In the genomic region with DNA sequence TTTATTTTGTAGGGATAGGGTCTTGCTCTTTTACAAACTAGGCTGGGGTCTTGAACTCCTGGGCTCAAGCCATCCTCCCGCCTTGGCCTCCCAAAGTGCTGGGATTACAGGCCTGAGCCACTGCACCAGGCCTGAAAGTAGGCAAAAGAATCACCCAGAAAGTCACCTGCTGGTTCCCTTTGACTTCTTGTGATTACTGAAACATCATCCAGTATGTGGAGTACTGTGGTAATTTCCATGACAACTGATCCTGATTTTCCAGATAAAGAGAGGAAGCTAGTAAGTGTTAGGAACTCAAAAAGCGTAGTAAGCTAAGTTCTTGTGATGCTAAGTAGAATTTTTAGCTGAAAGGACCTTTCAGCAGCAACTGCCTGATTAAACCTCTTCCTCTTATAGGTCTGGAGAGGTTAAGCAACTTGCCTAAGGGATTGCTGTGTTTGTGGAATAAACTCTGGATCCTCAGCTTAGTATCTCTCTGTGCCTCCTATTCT, we compare ENCODE assay signal across 10 cellular contexts. TPM values are rescaled to one million over a fixed set of nuclear protein-coding genes. Genes with fewer than 3 reads are reported as not detected.
A peak's percentile ranks its signal among the peaks of the same experiment; 100 is the strongest.
DNase-seq lines count a peak whose midpoint lies in the region; ATAC-seq and TF ChIP-seq lines count a peak whose summit lies in the region.
"Had no signal": no experiment of that assay in that cellular context is flagged by ENCODE, and none has a peak within 500 bp of the region (broad histone marks: within the 10 kb centered on the region; RNA-seq: fewer than 3 reads in every experiment).

No MANE protein-coding gene starts in this region.

- CTCF ChIA-PET in activated CD8-positive, alpha-beta T cell treated with anti-CD3 and anti-CD28 coated beads, Interleukin-2, amount 10 ng/mL, durations not matched to agents 7 days and 5 days (lab: Charles Lee) = interaction anchor here (0.8 to 3.5 kb wide), 4 partner anchors 12 to 147 kb away, joined by 3 to 13 read pairs (median 4); partner anchors contain the start of gene RALY

- peak overlapping the region; percentile 60 to 82 (median 74) for H3K4me2 ChIP-seq in BLaER1 treated with 17β-estradiol and CSF1 and Interleukin-3, amounts not matched to agents 10 nM and 100 nM

- H3K4me3 ChIP-seq in BLaER1 treated with 17β-estradiol and CSF1 and Interleukin-3, amounts not matched to agents 10 nM and 100 nM = no peak overlapping the region
- no peak overlapping the region for H3K4me3 ChIP-seq in mucosa of descending colon

- in situ Hi-C loops in GM13976 (cut with MboI; ENCODE audit: low sequenced_read_pairs, unreplicated experiment) = no loop called here

- intact Hi-C loops in mucosa of descending colon (cut with DNase I, micrococcal nuclease) = no loop called here

- DNase-seq in ELF-1 (ENCODE audit: low read depth, low spot score) (peak; percentile 52), immature natural killer cell (no peak), mucosa of descending colon (no peak), KG1 (lab: John Stamatoyannopoulos, UW) (no peak), GM13976 (ENCODE audit: low spot score) (no peak)
- no peak for DNase-seq in activated CD8-positive, alpha-beta T cell treated with anti-CD3 and anti-CD28 coated beads, Interleukin-2, amount 10 ng/mL, durations not matched to agents 7 days and 5 days
- no peak for DNase-seq in activated effector memory CD4-positive, alpha-beta T cell treated with Interleukin-2 at 50 U/mL for 16 hours
- DNase-seq: NCI-H1048, NCI-H2227 treated with DMSO at 0.1 percent for 48 hours had no signal

- H3K36me3 ChIP-seq in BLaER1 treated with 17β-estradiol and CSF1 and Interleukin-3, amounts not matched to agents 10 nM and 100 nM = peaks cover 6 to 49% (median 27%) of the 10 kb centered on the region in 11 experiments; a peak in 20 of 22 replicates
- H3K36me3 ChIP-seq in mucosa of descending colon (ENCODE audit: low read depth) = no peaks in the 10 kb centered on the region

- H3K27ac ChIP-seq in BLaER1 treated with 17β-estradiol and CSF1 and Interleukin-3, amounts not matched to agents 10 nM and 100 nM = peak overlapping the region in 3 of 11 experiments; percentile 19 to 46 (median 34); a peak in 4 of 22 replicates

- no peak for ATAC-seq in activated CD8-positive, alpha-beta T cell treated with anti-CD3 and anti-CD28 coated beads, Interleukin-2, amount 10 ng/mL, durations not matched to agents 7 days and 5 days
- ATAC-seq in mucosa of descending colon = no peak

- H3K4me1 Mint-ChIP-seq in activated CD8-positive, alpha-beta T cell treated with anti-CD3 and anti-CD28 coated beads, Interleukin-2, amount 10 ng/mL, durations not matched to agents 7 days and 5 days (ENCODE audit: low read depth) = peaks cover 57% of the 10 kb centered on the region
- H3K4me1 Mint-ChIP-seq in immature natural killer cell = peaks cover 87 to 94% of the 10 kb centered on the region in 2 donors

- no peak overlapping the region for H3K4me3 Mint-ChIP-seq in activated CD8-positive, alpha-beta T cell treated with anti-CD3 and anti-CD28 coated beads, Interleukin-2, amount 10 ng/mL, durations not matched to agents 7 days and 5 days
- H3K4me3 Mint-ChIP-seq in immature natural killer cell = peak overlapping the region; percentile 28 to 81 (median 59)

- POLR2A ChIA-PET in activated CD8-positive, alpha-beta T cell treated with anti-CD3 and anti-CD28 coated beads, Interleukin-2, amount 10 ng/mL, durations not matched to agents 7 days and 5 days (lab: Charles Lee) = interaction anchor here (0.6 to 1.3 kb wide), 2 partner anchors 17 to 747 kb away, joined by 4 to 7 read pairs; partner anchors contain the start of gene RALY

- TF ChIP-seq CTCF in mucosa of descending colon (IDR thresholded peaks at IDR 0.05) = no peak
- no peak for TF ChIP-seq CTCF in GM13976 (IDR thresholded peaks at IDR 0.05; ENCODE audit: borderline replicate concordance, control extremely low read depth, extremely low read depth, insufficient read depth, missing control alignments)

- peaks cover 37 to 64% (median 48%) of the 10 kb centered on the region in 10 experiments for H3K4me1 ChIP-seq in BLaER1 treated with 17β-estradiol and CSF1 and Interleukin-3, amounts not matched to agents 10 nM and 100 nM
- peaks cover 44% of the 10 kb centered on the region for H3K4me1 ChIP-seq in mucosa of descending colon (ENCODE audit: low read depth)

- peaks cover 95 to 100% (median 100%) of the 10 kb centered on the region in 11 experiments for H4K20me1 ChIP-seq in BLaER1 treated with 17β-estradiol and CSF1 and Interleukin-3, amounts not matched to agents 10 nM and 100 nM

- peak overlapping the region; percentile 75 for H3K27ac Mint-ChIP-seq in activated CD8-positive, alpha-beta T cell treated with anti-CD3 and anti-CD28 coated beads, Interleukin-2, amount 10 ng/mL, durations not matched to agents 7 days and 5 days
- H3K27ac Mint-ChIP-seq in immature natural killer cell = peak overlapping the region; percentile 79 to 98 (median 89)

- peaks cover 0 to 12% (median 6%) of the 10 kb centered on the region in 11 experiments; a peak in 6 of 22 replicates for H3K9me3 ChIP-seq in BLaER1 treated with 17β-estradiol and CSF1 and Interleukin-3, amounts not matched to agents 10 nM and 100 nM (replicated peaks in 1 of 11)
- H3K9me3 ChIP-seq in mucosa of descending colon = no peaks in the 10 kb centered on the region

- peaks cover 24% of the 10 kb centered on the region for H3K36me3 Mint-ChIP-seq in activated CD8-positive, alpha-beta T cell treated with anti-CD3 and anti-CD28 coated beads, Interleukin-2, amount 10 ng/mL, durations not matched to agents 7 days and 5 days (ENCODE audit: low read depth)
- no peaks in the 10 kb centered on the region for H3K36me3 Mint-ChIP-seq in immature natural killer cell

- no peaks in the 10 kb centered on the region for H3K27me3 Mint-ChIP-seq in activated CD8-positive, alpha-beta T cell treated with anti-CD3 and anti-CD28 coated beads, Interleukin-2, amount 10 ng/mL, durations not matched to agents 7 days and 5 days (ENCODE audit: low read depth)
- peaks cover 0 to 3% (median 0%) of the 10 kb centered on the region in 3 donors for H3K27me3 Mint-ChIP-seq in immature natural killer cell (ENCODE audit: low read depth in 3 of 3)

- no peaks in the 10 kb centered on the region for H3K27me3 ChIP-seq in BLaER1 treated with 17β-estradiol and CSF1 and Interleukin-3, amounts not matched to agents 10 nM and 100 nM

- H3K9me3 Mint-ChIP-seq in activated CD8-positive, alpha-beta T cell treated with anti-CD3 and anti-CD28 coated beads, Interleukin-2, amount 10 ng/mL, durations not matched to agents 7 days and 5 days (ENCODE audit: insufficient read depth) = no peaks in the 10 kb centered on the region
- H3K9me3 Mint-ChIP-seq in immature natural killer cell = no peaks in the 10 kb centered on the region

- no peak overlapping the region for H3K9ac ChIP-seq in BLaER1 treated with 17β-estradiol and CSF1 and Interleukin-3, amounts not matched to agents 10 nM and 100 nM

RNA-seq across cellular contexts. Expression of gene RALY, which starts 16.7 kb away (rescaled TPM):
- total RNA-seq in activated CD8-positive, alpha-beta T cell treated with anti-CD3 and anti-CD28 coated beads, Interleukin-2, amount 10 ng/mL, durations not matched to agents 7 days and 5 days = 100 to 1,000 TPM; 232 to 233 TPM
- 100 to 1,000 TPM; 271 to 323 (median 273) TPM for polyA plus RNA-seq in immature natural killer cell
- 100 to 1,000 TPM; 152 to 229 (median 215) TPM for total RNA-seq in mucosa of descending colon
